ENCODE assay signal across 8 cellular contexts in genomic region chr2:30232027-30232800, GRCh38. TPM values are rescaled to one million over a fixed set of nuclear protein-coding genes. Genes with fewer than 3 reads are reported as not detected.
A peak's percentile ranks its signal among the peaks of the same experiment; 100 is the strongest.
DNase-seq lines count a peak whose midpoint lies in the region; ATAC-seq and TF ChIP-seq lines count a peak whose summit lies in the region.

No MANE protein-coding gene starts in this region.

- H3K4me1 Mint-ChIP-seq in GM23338: peaks cover 21% of the 10 kb centered on the region
- peaks cover 36% of the 10 kb centered on the region for H3K4me1 Mint-ChIP-seq in memory B cell

- H3K27ac ChIP-seq in GM23338 (ENCODE audit: low read depth): 0 out of 2 replicates have a peak overlapping the region, but pooled peaks have one; percentile 69

- H3K4me1 ChIP-seq in ES-I3 (ENCODE audit: insufficient read depth, low read length): peaks cover 17% of the 10 kb centered on the region
- H3K4me1 ChIP-seq in GM23338 (ENCODE audit: insufficient read depth): peaks cover 16% of the 10 kb centered on the region

- 0 out of 2 replicates have a peak, but pooled peaks cover 3% of the 10 kb centered on the region for H3F3A ChIP-seq in GM23338 (replicated peaks; ENCODE audit: low read depth)

- H3K36me3 ChIP-seq in ES-I3 (ENCODE audit: insufficient read depth, low read length): no peaks in the 10 kb centered on the region
- no peaks in the 10 kb centered on the region for H3K36me3 ChIP-seq in GM23338 (ENCODE audit: insufficient read depth)

- H3K27ac Mint-ChIP-seq in GM23338 (no peak overlapping the region), memory B cell (peak overlapping the region; percentile 91)

- peaks cover 3% of the 10 kb centered on the region; the same call in 1 of the 3 replicates for H3K36me3 Mint-ChIP-seq in GM23338 (ENCODE audit: low read depth)
- peaks cover 16% of the 10 kb centered on the region for H3K36me3 Mint-ChIP-seq in memory B cell

- DNase-seq in GM23338 (ENCODE audit: low spot score) (peak; percentile 93), NB4 (ENCODE audit: low read depth) (peak; percentile 45), ecto neural progenitor cell (ENCODE audit: low spot score) (peak; percentile 69), memory B cell (ENCODE audit: low spot score in 2 of 2) (peak; percentile 74 to 77)
- peak; percentile 59 to 70 for DNase-seq in activated CD4-positive, alpha-beta T cell treated with anti-CD3 and anti-CD28 coated beads for 4 hours
- DNase-seq in stimulated activated CD8-positive, alpha-beta memory T cell treated with anti-CD3 and anti-CD28 coated beads, Interleukin-7, amount 100 ng/mL, for 4 hours (ENCODE audit: low read depth in 2 of 2): peak; percentile 56 to 71

- no peaks in the 10 kb centered on the region for H3K9me2 ChIP-seq in GM23338 (ENCODE audit: insufficient read depth)

- H3K4me3 Mint-ChIP-seq in GM23338 (peak overlapping the region; percentile 85), memory B cell (peak overlapping the region; percentile 97)

- H3K27me3 ChIP-seq in GM23338 (ENCODE audit: insufficient read depth): peaks cover 37% of the 10 kb centered on the region

- peaks cover 26% of the 10 kb centered on the region for H3K27me3 Mint-ChIP-seq in GM23338 (ENCODE audit: insufficient read depth, low read depth, poor library complexity)
- H3K27me3 Mint-ChIP-seq in memory B cell: no peaks in the 10 kb centered on the region

- no peaks in the 10 kb centered on the region for H3K9me3 Mint-ChIP-seq in GM23338
- H3K9me3 Mint-ChIP-seq in memory B cell: no peaks in the 10 kb centered on the region

- ATAC-seq in GM23338: peak; percentile 55
- ATAC-seq in memory B cell (ENCODE audit: low read depth): peak; percentile 60
- no peak for ATAC-seq in GM18873 (IDR thresholded peaks at IDR 0.05; ENCODE audit: low FRiP score, unreplicated experiment)

- H3K4me3 ChIP-seq in GM23338 (peak overlapping the region; percentile 87), NB4 (ENCODE audit: low read depth, low read length) (no peak overlapping the region)

- H3K4me2 ChIP-seq in GM23338: peak overlapping the region; percentile 100

- H3K9me3 ChIP-seq in ES-I3 (ENCODE audit: control insufficient read depth, insufficient read depth, low read length): no peaks in the 10 kb centered on the region

- peaks cover 18% of the 10 kb centered on the region for H3K79me2 ChIP-seq in GM23338 (replicated peaks; ENCODE audit: insufficient read depth)

- TF ChIP-seq CTCF in GM23338 (conservative IDR thresholded peaks at IDR 0.05; ENCODE audit: low read depth in 2 of 2) (no peak), NB4 (IDR thresholded peaks at IDR 0.05; ENCODE audit: low read depth, low read length) (no peak)

- no peak for TF ChIP-seq POLR2A in NB4 (IDR thresholded peaks at IDR 0.05; ENCODE audit: extremely low read depth, insufficient read length)

- peak overlapping the region; percentile 90 for H3K9ac ChIP-seq in ES-I3 (ENCODE audit: low read depth, low read length)

- peak overlapping the region; percentile 86 for H2AFZ ChIP-seq in GM23338

- H4K20me1 ChIP-seq in GM23338 (replicated peaks; ENCODE audit: insufficient read depth): peaks cover 8% of the 10 kb centered on the region; the same call in 1 of the 2 replicates

TF ChIP-seq in GM23338, 12 proteins besides CTCF, POLR2A, EP300 and RAD21:
- peak; percentile 46; the same call in 1 of the 2 replicates for TF ChIP-seq POLR2AphosphoS5 (IDR thresholded peaks at IDR 0.05; ENCODE audit: low read depth)
- no peak for TF ChIP-seq REST (IDR thresholded peaks at IDR 0.05; ENCODE audit: unreplicated experiment)
- TF ChIP-seq EZH2 (IDR thresholded peaks at IDR 0.05; ENCODE audit: low read depth, unreplicated experiment): peak; percentile 34

RNA-seq across cellular contexts. Expression of gene LBH, which starts 0.9 kb away (rescaled TPM):
- 21.0 and 30.3 TPM in 2 replicates for total RNA-seq in GM23338 (2014; rRNA removed; shearing (Covaris generic))
- 17.5 and 21.1 TPM in 2 replicates for polyA plus RNA-seq in GM23338 (2016; fragmentation: Nextera tagmentation; extraction: Ambion mirVana)
